In genomic region chr2:105116348-105116747, GRCh38 we compare ENCODE assay signal across 25 cellular contexts.
DNase-seq lines count a peak whose midpoint lies in the region; ATAC-seq, FAIRE-seq and TF ChIP-seq lines count a peak whose summit lies in the region.
"Had no signal": no experiment of that assay in that cellular context is flagged by ENCODE, and none has a peak within 500 bp of the region (broad histone marks: within the 10 kb centered on the region; RNA-seq: fewer than 3 reads in every experiment).

No MANE protein-coding gene starts in this region.

- H3K9ac ChIP-seq in astrocyte (ENCODE audit: low read length): no peak overlapping the region
- no peak overlapping the region for H3K9ac ChIP-seq in HepG2 (ENCODE audit: insufficient read depth, low read depth, low read length)
- H3K9ac ChIP-seq in trophoblast cell (ENCODE audit: low read length): peak overlapping the region; percentile 32
- H3K9ac ChIP-seq: BLaER1 had no signal

- ATAC-seq in HepG2: no peak
- no peak for ATAC-seq in stimulated activated effector memory CD8-positive, alpha-beta T cell treated with anti-CD3 and anti-CD28 coated beads, Interleukin-12 subunit alpha, Interleukin-12 subunit beta, amount 100 ng/mL, for 72 hours
- ATAC-seq in left colon: no peak
- ATAC-seq in GM21360 (IDR thresholded peaks at IDR 0.05; ENCODE audit: unreplicated experiment): no peak

- H3K14ac ChIP-seq in trophoblast cell (ENCODE audit: low read length): no peak overlapping the region

- H3K27me3 Mint-ChIP-seq in astrocyte (ENCODE audit: low read depth, unreplicated experiment): peaks cover 3% of the 10 kb centered on the region
- H3K27me3 Mint-ChIP-seq in Calu3 (ENCODE audit: unreplicated experiment): no peaks in the 10 kb centered on the region
- H3K27me3 Mint-ChIP-seq: CD4-positive, CD25-positive, alpha-beta regulatory T cell; CD8-positive, alpha-beta memory T cell had no signal

- no peak overlapping the region for H2AK5ac ChIP-seq in trophoblast cell (ENCODE audit: low read length)

- H3K4me2 ChIP-seq in astrocyte (ENCODE audit: low read length): no peak overlapping the region
- no peak overlapping the region for H3K4me2 ChIP-seq in HepG2 (ENCODE audit: low read depth, low read length)
- H3K4me2 ChIP-seq in trophoblast cell (ENCODE audit: low read length): no peak overlapping the region
- H3K4me2 ChIP-seq: BLaER1 had no signal

- H2BK120ac ChIP-seq in trophoblast cell (ENCODE audit: insufficient read depth, low read length, poor library complexity): no peak overlapping the region

- H3K27me3 ChIP-seq in astrocyte (ENCODE audit: insufficient read depth, low read length): no peaks in the 10 kb centered on the region
- H3K27me3 ChIP-seq in HepG2 (ENCODE audit: control insufficient read depth in 1 of 2, insufficient read depth in 2 of 2, low read length in 2 of 2): no peaks in the 10 kb centered on the region; a peak in 2 of 5 replicates
- no peaks in the 10 kb centered on the region for H3K27me3 ChIP-seq in trophoblast cell (ENCODE audit: insufficient read depth, low read length)
- H3K27me3 ChIP-seq: BE2C, BLaER1 had no signal

- H3K9me3 Mint-ChIP-seq in astrocyte (ENCODE audit: unreplicated experiment): peaks cover 2% of the 10 kb centered on the region
- H3K9me3 Mint-ChIP-seq in stimulated activated effector memory CD8-positive, alpha-beta T cell treated with anti-CD3 and anti-CD28 coated beads, Interleukin-12 subunit alpha, Interleukin-12 subunit beta, amount 100 ng/mL, for 72 hours: no peaks in the 10 kb centered on the region
- H3K9me3 Mint-ChIP-seq in Calu3 (ENCODE audit: low read depth, unreplicated experiment): no peaks in the 10 kb centered on the region
- H3K9me3 Mint-ChIP-seq: CD14-positive monocyte; CD4-positive, alpha-beta memory T cell; CD4-positive, CD25-positive, alpha-beta regulatory T cell; CD8-positive, alpha-beta memory T cell had no signal

- H3K4me3 Mint-ChIP-seq in astrocyte (ENCODE audit: unreplicated experiment) (no peak overlapping the region), Calu3 (ENCODE audit: low read depth, unreplicated experiment) (no peak overlapping the region)
- no peak overlapping the region for H3K4me3 Mint-ChIP-seq in stimulated activated effector memory CD8-positive, alpha-beta T cell treated with anti-CD3 and anti-CD28 coated beads, Interleukin-12 subunit alpha, Interleukin-12 subunit beta, amount 100 ng/mL, for 72 hours
- H3K4me3 Mint-ChIP-seq: CD14-positive monocyte; CD4-positive, alpha-beta memory T cell; CD4-positive, CD25-positive, alpha-beta regulatory T cell; CD8-positive, alpha-beta memory T cell had no signal

- H3K4me1 Mint-ChIP-seq in astrocyte (ENCODE audit: low read depth, unreplicated experiment) (peaks cover 6% of the 10 kb centered on the region), Calu3 (ENCODE audit: low read depth, unreplicated experiment) (no peaks in the 10 kb centered on the region)
- peaks cover 5% of the 10 kb centered on the region for H3K4me1 Mint-ChIP-seq in stimulated activated effector memory CD8-positive, alpha-beta T cell treated with anti-CD3 and anti-CD28 coated beads, Interleukin-12 subunit alpha, Interleukin-12 subunit beta, amount 100 ng/mL, for 72 hours
- H3K4me1 Mint-ChIP-seq: CD4-positive, alpha-beta memory T cell; CD8-positive, alpha-beta memory T cell had no signal

- POLR2A ChIA-PET in HepG2 (lab: Yijun Ruan, JAX): no interaction called here

- FAIRE-seq in astrocyte (lab: Jason Lieb, UNC): no peak
- FAIRE-seq in HepG2 (lab: Jason Lieb, UNC): no peak
- FAIRE-seq: A204.1, D721Med, G401.6, GM12891, GM19239 had no signal

- peak overlapping the region; percentile 23 for H3K27ac Mint-ChIP-seq in astrocyte (ENCODE audit: unreplicated experiment)
- H3K27ac Mint-ChIP-seq in stimulated activated effector memory CD8-positive, alpha-beta T cell treated with anti-CD3 and anti-CD28 coated beads, Interleukin-12 subunit alpha, Interleukin-12 subunit beta, amount 100 ng/mL, for 72 hours: peak overlapping the region; percentile 43
- no peak overlapping the region for H3K27ac Mint-ChIP-seq in Calu3 (ENCODE audit: unreplicated experiment)
- H3K27ac Mint-ChIP-seq: CD4-positive, alpha-beta memory T cell; CD4-positive, CD25-positive, alpha-beta regulatory T cell; CD8-positive, alpha-beta memory T cell had no signal

- no peak for TF ChIP-seq EP300 in HepG2 (IDR thresholded peaks at IDR 0.05; ENCODE audit: low read depth in 2 of 2, low read length in 2 of 2)
- no peak for TF ChIP-seq EP300 in HepG2 (CRISPR knock-in tag; IDR thresholded peaks at IDR 0.05; ENCODE audit: borderline replicate concordance)

- peaks cover 4% of the 10 kb centered on the region for H3K36me3 Mint-ChIP-seq in astrocyte (ENCODE audit: low read depth, unreplicated experiment)
- H3K36me3 Mint-ChIP-seq in stimulated activated effector memory CD8-positive, alpha-beta T cell treated with anti-CD3 and anti-CD28 coated beads, Interleukin-12 subunit alpha, Interleukin-12 subunit beta, amount 100 ng/mL, for 72 hours: no peaks in the 10 kb centered on the region
- H3K36me3 Mint-ChIP-seq in Calu3 (ENCODE audit: insufficient read depth, unreplicated experiment): no peaks in the 10 kb centered on the region
- H3K36me3 Mint-ChIP-seq: CD14-positive monocyte had no signal

- DNase-seq in astrocyte (ENCODE audit: low read depth): no peak
- no peak for DNase-seq in HepG2 (ENCODE audit: low spot score)
- no peak for DNase-seq in trophoblast cell
- DNase-seq in stimulated activated effector memory CD8-positive, alpha-beta T cell treated with anti-CD3 and anti-CD28 coated beads, Interleukin-12 subunit alpha, Interleukin-12 subunit beta, amount 100 ng/mL, for 72 hours (ENCODE audit: low spot score in 2 of 2): peak in 1 of 2 donors; percentile 15
- DNase-seq in left colon: no peak
- no peak for DNase-seq in Calu3
- DNase-seq in hypothalamus (lab: John Stamatoyannopoulos, UW): no peak
- DNase-seq: 8988T; ACHN; BE2C; C1 segment of cervical spinal cord; CD4-positive, alpha-beta memory T cell; CD4-positive, CD25-positive, alpha-beta regulatory T cell; CD8-positive, alpha-beta memory T cell; COR-L47; DMS79 treated with DMSO at 0.1 percent for 48 hours; GF-D8 had no signal

- H3K79me2 ChIP-seq in astrocyte (ENCODE audit: insufficient read depth, low read length) (no peaks in the 10 kb centered on the region), HepG2 (ENCODE audit: insufficient read depth, low read length) (no peaks in the 10 kb centered on the region), trophoblast cell (ENCODE audit: control insufficient read depth, insufficient read depth, low read length, poor library complexity) (no peaks in the 10 kb centered on the region)

- H3K4ac ChIP-seq in trophoblast cell (ENCODE audit: low read depth, low read length): no peak overlapping the region

- H3K79me1 ChIP-seq in trophoblast cell (ENCODE audit: low read length): no peaks in the 10 kb centered on the region

- intact Hi-C loops in HepG2 (cut with micrococcal nuclease; ENCODE audit: unreplicated experiment) (no loop called here), left colon (cut with DNase I, micrococcal nuclease) (loop anchor here in 1 of 2 donors (10.0 kb wide), 1 partner anchor 118 kb away; no protein-coding TSS in a partner anchor), Calu3 (cut with micrococcal nuclease; ENCODE audit: unreplicated experiment) (loop anchor here (10.0 kb wide), 1 partner anchor 178 kb away; no protein-coding TSS in a partner anchor)

- TF ChIP-seq POLR2A in HepG2 (IDR thresholded peaks at IDR 0.05; ENCODE audit: insufficient read depth in 1 of 2, low read depth in 2 of 2, low read length in 2 of 2): no peak

- no peaks in the 10 kb centered on the region for H3K9me3 ChIP-seq in astrocyte (ENCODE audit: insufficient read depth, low read depth, low read length)
- H3K9me3 ChIP-seq in HepG2 (ENCODE audit: low read length): no peaks in the 10 kb centered on the region
- no peaks in the 10 kb centered on the region for H3K9me3 ChIP-seq in trophoblast cell (ENCODE audit: insufficient read depth, low read depth, low read length)
- H3K9me3 ChIP-seq: BE2C, BLaER1 had no signal

- no peaks in the 10 kb centered on the region for H3K4me1 ChIP-seq in astrocyte (ENCODE audit: insufficient read depth, low read length)
- H3K4me1 ChIP-seq in HepG2 (ENCODE audit: insufficient read depth, low read length): no peaks in the 10 kb centered on the region
- H3K4me1 ChIP-seq in trophoblast cell (ENCODE audit: control insufficient read depth in 1 of 2, insufficient read depth in 2 of 2, low read length in 2 of 2): peaks cover 3 to 4% of the 10 kb centered on the region in 2 experiments
- H3K4me1 ChIP-seq: BLaER1 had no signal

- TF ChIP-seq CTCF in astrocyte (IDR thresholded peaks at IDR 0.05; ENCODE audit: insufficient read depth, low read depth, low read length) (no peak), HepG2 (CRISPR knock-in tag; IDR thresholded peaks at IDR 0.05) (no peak), Calu3 (IDR thresholded peaks at IDR 0.05; ENCODE audit: unreplicated experiment) (no peak)

- CTCF ChIA-PET in HepG2 (lab: Yijun Ruan, JAX; ENCODE audit: low intra/inter-chr PET ratio, low total read pairs) (interaction anchor here (4.0 kb wide), 1 partner anchor 119 kb away, joined by 50 read pairs; no protein-coding TSS in a partner anchor), Calu3 (lab: Charles Lee) (interaction anchor here (0.5 to 1.4 kb wide), 3 partner anchors 75 to 194 kb away, joined by 3 to 6 read pairs (median 3); no protein-coding TSS in a partner anchor)

- no peak overlapping the region for H2AFZ ChIP-seq in astrocyte (ENCODE audit: low read depth, low read length)
- no peak overlapping the region for H2AFZ ChIP-seq in HepG2 (ENCODE audit: low read length)
- no peak overlapping the region for H2AFZ ChIP-seq in trophoblast cell (ENCODE audit: insufficient read depth, low read length, poor library complexity)

- H4K12ac ChIP-seq in trophoblast cell (ENCODE audit: low read depth, low read length): no peak overlapping the region

- TF ChIP-seq RAD21 in HepG2 (CRISPR knock-in tag; IDR thresholded peaks at IDR 0.05): no peak

- H3K27ac ChIP-seq in astrocyte (ENCODE audit: low read depth, low read length) (no peak overlapping the region), HepG2 (ENCODE audit: extremely low read length, insufficient read depth, low read length) (no peak overlapping the region), trophoblast cell (ENCODE audit: low read depth, low read length) (no peak overlapping the region)
- H3K27ac ChIP-seq: BLaER1 had no signal

- no peaks in the 10 kb centered on the region for H4K20me1 ChIP-seq in astrocyte (ENCODE audit: insufficient read depth, low read length)
- H4K20me1 ChIP-seq in HepG2 (ENCODE audit: insufficient read depth, low read length): no peaks in the 10 kb centered on the region
- H4K20me1 ChIP-seq: BLaER1 had no signal

- H3K4me3 ChIP-seq in astrocyte (ENCODE audit: insufficient read depth, low read depth, low read length): no peak overlapping the region
- H3K4me3 ChIP-seq in HepG2 (replicated peaks in 1 of 3; ENCODE audit: insufficient read depth in 1 of 3, low read depth in 2 of 3, low read length in 3 of 3): no peak overlapping the region
- H3K4me3 ChIP-seq in trophoblast cell (ENCODE audit: low read depth, low read length): no peak overlapping the region
- H3K4me3 ChIP-seq: BLaER1 had no signal

- no peak overlapping the region for H4K8ac ChIP-seq in trophoblast cell (ENCODE audit: low read depth, low read length)

- WGBS in HepG2 (ENCODE audit: low lambda C conversion rate): 53% methylated on average over 5 of the region's 5 CpGs
- no CpG with 5 or more reads among the region's 5 CpGs for WGBS in trophoblast cell (ENCODE audit: extremely low coverage, insufficient coverage, insufficient read length)

- H3K36me3 ChIP-seq in astrocyte (ENCODE audit: insufficient read depth, low read length): no peaks in the 10 kb centered on the region
- H3K36me3 ChIP-seq in HepG2 (replicated peaks in 1 of 2; ENCODE audit: control insufficient read depth in 1 of 2, insufficient read depth in 2 of 2, low read length in 2 of 2): no peaks in the 10 kb centered on the region
- no peaks in the 10 kb centered on the region for H3K36me3 ChIP-seq in trophoblast cell (ENCODE audit: control insufficient read depth in 1 of 2, insufficient read depth in 2 of 2, low read length in 2 of 2)
- H3K36me3 ChIP-seq: BE2C, BLaER1 had no signal

- no peak overlapping the region for H2BK5ac ChIP-seq in trophoblast cell (ENCODE audit: low read depth, low read length, poor library complexity)

- H3K23ac ChIP-seq in trophoblast cell (ENCODE audit: low read length): no peak overlapping the region

- no peak overlapping the region for H2BK12ac ChIP-seq in trophoblast cell (ENCODE audit: low read length)

- H3K18ac ChIP-seq in trophoblast cell (ENCODE audit: low read length): no peak overlapping the region

- BruUV-seq in HepG2 (replicated peaks; lab: Mats Ljungman, UMichigan) (no TSS peak), Calu3 (replicated peaks; lab: Mats Ljungman, UMichigan) (no TSS peak)

- no peak overlapping the region for H4K91ac ChIP-seq in trophoblast cell (ENCODE audit: low read depth, low read length)

- in situ Hi-C loops in HepG2 (cut with HindIII; ENCODE audit: extremely low pct_ligation_motif_present, low pct_unique_long_range_greater_than_20kb): no loop called here
